Comparison of ENCODE assay signal across 1 cellular context in the genomic region with DNA sequence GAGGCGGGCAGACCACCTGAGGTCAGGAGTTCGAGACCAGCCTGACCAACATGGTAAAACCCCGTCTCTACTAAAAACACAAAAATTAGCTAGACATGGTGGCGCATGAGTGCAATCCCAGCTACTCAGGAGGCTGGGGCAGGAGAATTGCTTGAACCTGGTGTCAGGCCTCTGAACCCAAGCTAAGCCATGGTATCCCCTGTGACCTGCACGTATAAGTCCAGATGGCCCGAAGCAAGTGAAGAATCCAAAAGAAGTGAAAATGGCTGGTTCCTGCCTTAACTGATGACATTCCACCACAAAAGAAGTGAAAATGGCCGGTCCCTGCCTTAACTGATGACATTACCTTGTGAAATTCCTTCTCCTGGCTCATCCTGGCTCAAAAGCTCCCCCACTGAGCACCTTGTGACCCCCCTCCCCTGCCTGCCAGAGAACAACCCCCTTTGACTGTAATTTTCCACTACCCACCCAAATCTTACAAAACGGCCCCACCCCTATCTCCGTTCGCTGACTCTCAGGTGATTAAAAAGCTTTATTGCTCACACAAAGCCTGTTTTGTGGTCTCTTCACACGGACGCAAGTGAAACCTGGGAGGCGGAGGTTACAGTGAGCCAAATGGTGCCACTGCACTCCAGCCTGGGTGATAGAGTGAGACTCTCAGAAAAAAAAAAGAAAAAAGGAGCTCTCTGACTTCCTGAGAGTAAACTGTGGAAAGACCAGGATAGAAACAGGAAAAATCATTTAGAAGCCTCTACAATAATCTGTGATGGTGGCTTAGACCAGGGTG.
TF ChIP-seq lines count a peak whose summit lies in the region.

No MANE protein-coding gene starts in this region.

TF ChIP-seq in GM12878, 131 proteins besides CTCF, POLR2A, EP300 and RAD21 (continued from another document):
- TF ChIP-seq ZNF384 (IDR thresholded peaks at IDR 0.05; ENCODE audit: borderline replicate concordance, low read depth, low read length) = peak; percentile 51; the same call in 1 of the 2 replicates
- TF ChIP-seq, protein P1, sequence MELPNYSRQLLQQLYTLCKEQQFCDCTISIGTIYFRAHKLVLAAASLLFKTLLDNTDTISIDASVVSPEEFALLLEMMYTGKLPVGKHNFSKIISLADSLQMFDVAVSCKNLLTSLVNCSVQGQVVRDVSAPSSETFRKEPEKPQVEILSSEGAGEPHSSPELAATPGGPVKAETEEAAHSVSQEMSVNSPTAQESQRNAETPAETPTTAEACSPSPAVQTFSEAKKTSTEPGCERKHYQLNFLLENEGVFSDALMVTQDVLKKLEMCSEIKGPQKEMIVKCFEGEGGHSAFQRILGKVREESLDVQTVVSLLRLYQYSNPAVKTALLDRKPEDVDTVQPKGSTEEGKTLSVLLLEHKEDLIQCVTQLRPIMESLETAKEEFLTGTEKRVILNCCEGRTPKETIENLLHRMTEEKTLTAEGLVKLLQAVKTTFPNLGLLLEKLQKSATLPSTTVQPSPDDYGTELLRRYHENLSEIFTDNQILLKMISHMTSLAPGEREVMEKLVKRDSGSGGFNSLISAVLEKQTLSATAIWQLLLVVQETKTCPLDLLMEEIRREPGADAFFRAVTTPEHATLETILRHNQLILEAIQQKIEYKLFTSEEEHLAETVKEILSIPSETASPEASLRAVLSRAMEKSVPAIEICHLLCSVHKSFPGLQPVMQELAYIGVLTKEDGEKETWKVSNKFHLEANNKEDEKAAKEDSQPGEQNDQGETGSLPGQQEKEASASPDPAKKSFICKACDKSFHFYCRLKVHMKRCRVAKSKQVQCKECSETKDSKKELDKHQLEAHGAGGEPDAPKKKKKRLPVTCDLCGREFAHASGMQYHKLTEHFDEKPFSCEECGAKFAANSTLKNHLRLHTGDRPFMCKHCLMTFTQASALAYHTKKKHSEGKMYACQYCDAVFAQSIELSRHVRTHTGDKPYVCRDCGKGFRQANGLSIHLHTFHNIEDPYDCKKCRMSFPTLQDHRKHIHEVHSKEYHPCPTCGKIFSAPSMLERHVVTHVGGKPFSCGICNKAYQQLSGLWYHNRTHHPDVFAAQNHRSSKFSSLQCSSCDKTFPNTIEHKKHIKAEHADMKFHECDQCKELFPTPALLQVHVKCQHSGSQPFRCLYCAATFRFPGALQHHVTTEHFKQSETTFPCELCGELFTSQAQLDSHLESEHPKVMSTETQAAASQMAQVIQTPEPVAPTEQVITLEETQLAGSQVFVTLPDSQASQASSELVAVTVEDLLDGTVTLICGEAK (IDR thresholded peaks at IDR 0.05; ENCODE audit: borderline replicate concordance) = peak; percentile 69; the same call in 1 of the 2 replicates
- TF ChIP-seq IKZF1 (conservative IDR thresholded peaks at IDR 0.05) = peak; percentile 54
- TF ChIP-seq NBN (IDR thresholded peaks at IDR 0.05) = 0 out of 2 replicates have a peak, but pooled peaks have one; percentile 33
- TF ChIP-seq ATF7 (IDR thresholded peaks at IDR 0.05; ENCODE audit: low read depth) = 0 out of 2 replicates have a peak, but pooled peaks have one; percentile 18
- TF ChIP-seq, protein P2, sequence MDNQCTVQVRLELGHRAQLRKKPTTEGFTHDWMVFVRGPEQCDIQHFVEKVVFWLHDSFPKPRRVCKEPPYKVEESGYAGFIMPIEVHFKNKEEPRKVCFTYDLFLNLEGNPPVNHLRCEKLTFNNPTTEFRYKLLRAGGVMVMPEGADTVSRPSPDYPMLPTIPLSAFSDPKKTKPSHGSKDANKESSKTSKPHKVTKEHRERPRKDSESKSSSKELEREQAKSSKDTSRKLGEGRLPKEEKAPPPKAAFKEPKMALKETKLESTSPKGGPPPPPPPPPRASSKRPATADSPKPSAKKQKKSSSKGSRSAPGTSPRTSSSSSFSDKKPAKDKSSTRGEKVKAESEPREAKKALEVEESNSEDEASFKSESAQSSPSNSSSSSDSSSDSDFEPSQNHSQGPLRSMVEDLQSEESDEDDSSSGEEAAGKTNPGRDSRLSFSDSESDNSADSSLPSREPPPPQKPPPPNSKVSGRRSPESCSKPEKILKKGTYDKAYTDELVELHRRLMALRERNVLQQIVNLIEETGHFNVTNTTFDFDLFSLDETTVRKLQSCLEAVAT (IDR thresholded peaks at IDR 0.05) = peak; percentile 79
- peak in 1 of 2 experiments; percentile 60; a peak in 1 of 4 replicates for TF ChIP-seq IKZF2 (IDR thresholded peaks at IDR 0.05)
- peak in 1 of 2 experiments; percentile 40; a peak in 1 of 4 replicates for TF ChIP-seq BHLHE40 (IDR thresholded peaks at IDR 0.05; ENCODE audit: borderline replicate concordance in 1 of 2, low read depth in 2 of 2, low read length in 1 of 2)
- TF ChIP-seq RUNX3 (IDR thresholded peaks at IDR 0.05; ENCODE audit: low read length) = peak; percentile 50; the same call in 1 of the 2 replicates
